Comparison of ENCODE assay signal across 1 cellular context in the genomic region with DNA sequence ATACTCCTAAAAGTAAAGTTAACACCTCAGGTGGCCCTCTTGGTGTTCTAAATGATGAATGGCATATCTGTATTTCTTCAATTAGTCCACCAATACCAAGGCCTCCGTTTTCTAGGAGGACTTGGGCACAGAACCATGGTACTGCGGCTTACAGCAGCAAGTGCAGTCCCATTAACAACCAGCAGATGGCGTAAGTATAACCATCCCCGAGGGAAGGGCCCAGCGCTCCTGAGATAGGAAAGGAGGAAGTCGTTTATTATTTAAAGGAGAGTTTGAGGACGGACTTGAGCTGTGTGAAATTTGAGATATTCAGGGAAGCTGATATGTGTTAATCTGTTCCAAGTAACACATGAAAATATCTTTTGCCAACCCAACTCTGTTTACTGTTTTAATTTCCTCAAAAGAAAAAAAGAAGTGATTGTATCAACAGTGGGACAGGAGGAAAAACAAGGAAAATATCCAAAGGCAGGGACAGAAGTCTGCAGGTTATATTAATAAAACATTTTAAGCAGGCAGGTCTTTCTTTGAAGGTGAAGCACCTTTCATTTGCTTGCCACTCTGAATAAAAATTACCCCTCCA.
A peak's percentile ranks its signal among the peaks of the same experiment; 100 is the strongest.
TF ChIP-seq lines count a peak whose summit lies in the region.

No MANE protein-coding gene starts in this region.

TF ChIP-seq in GM12878, 131 proteins besides CTCF, POLR2A, EP300 and RAD21 (continued from another document):
- TF ChIP-seq SUPT20H (IDR thresholded peaks at IDR 0.05; ENCODE audit: borderline replicate concordance, control insufficient read depth, low read depth, low read length) (no peak), ZNF217 (IDR thresholded peaks at IDR 0.05) (0 out of 2 replicates have a peak, but pooled peaks have one; percentile 41), SPI1 (IDR thresholded peaks at IDR 0.05; ENCODE audit: borderline replicate concordance, insufficient read depth, low read depth, low read length) (peak; percentile 67; the same call in 1 of the 2 replicates), IKZF1 (conservative IDR thresholded peaks at IDR 0.05) (peak; percentile 31; the same call in 1 of the 2 replicates), IKZF2 (IDR thresholded peaks at IDR 0.05) (peak; percentile 37 to 50; a peak in 2 of 4 replicates), WRNIP1 (IDR thresholded peaks at IDR 0.05; ENCODE audit: borderline replicate concordance, low read depth, low read length) (no peak), YY1 (IDR thresholded peaks at IDR 0.05; ENCODE audit: low read depth, low read length) (0 out of 2 replicates have a peak, but pooled peaks have one; percentile 33)
- TF ChIP-seq, protein P1, sequence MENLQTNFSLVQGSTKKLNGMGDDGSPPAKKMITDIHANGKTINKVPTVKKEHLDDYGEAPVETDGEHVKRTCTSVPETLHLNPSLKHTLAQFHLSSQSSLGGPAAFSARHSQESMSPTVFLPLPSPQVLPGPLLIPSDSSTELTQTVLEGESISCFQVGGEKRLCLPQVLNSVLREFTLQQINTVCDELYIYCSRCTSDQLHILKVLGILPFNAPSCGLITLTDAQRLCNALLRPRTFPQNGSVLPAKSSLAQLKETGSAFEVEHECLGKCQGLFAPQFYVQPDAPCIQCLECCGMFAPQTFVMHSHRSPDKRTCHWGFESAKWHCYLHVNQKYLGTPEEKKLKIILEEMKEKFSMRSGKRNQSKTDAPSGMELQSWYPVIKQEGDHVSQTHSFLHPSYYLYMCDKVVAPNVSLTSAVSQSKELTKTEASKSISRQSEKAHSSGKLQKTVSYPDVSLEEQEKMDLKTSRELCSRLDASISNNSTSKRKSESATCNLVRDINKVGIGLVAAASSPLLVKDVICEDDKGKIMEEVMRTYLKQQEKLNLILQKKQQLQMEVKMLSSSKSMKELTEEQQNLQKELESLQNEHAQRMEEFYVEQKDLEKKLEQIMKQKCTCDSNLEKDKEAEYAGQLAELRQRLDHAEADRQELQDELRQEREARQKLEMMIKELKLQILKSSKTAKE (IDR thresholded peaks at IDR 0.05; ENCODE audit: low read depth, poor library complexity, severe bottlenecking) = peak; percentile 30
TF ChIP-seq in GM12878: peak in this region for 10.
